In the genomic region with DNA sequence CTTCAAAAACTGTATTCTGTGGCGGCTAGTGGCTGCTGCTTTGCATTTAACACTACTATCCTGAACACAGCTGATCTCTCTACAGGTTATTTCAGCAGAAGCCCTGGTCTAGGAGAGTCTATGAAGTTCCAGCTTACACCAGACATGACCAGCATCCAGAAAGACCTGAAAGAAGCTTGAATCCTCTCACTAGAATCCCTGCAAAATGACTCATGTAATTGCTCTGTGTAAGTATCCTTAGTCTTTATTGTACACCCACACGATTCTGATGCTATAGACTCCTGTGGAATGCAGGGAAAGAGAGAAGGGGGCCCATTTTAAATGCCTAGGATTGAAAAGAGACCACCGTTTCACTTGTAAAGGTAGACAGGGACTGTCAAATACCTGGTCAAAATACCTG, we compare ENCODE assay signal across 24 cellular contexts. TPM values are rescaled to one million over a fixed set of nuclear protein-coding genes. Genes with fewer than 3 reads are reported as not detected.
DNase-seq lines count a peak whose midpoint lies in the region; ATAC-seq and TF ChIP-seq lines count a peak whose summit lies in the region.
"Had no signal": no experiment of that assay in that cellular context is flagged by ENCODE, and none has a peak within 500 bp of the region (broad histone marks: within the 10 kb centered on the region; RNA-seq: fewer than 3 reads in every experiment).

No MANE protein-coding gene starts in this region.

- H2BK5ac ChIP-seq in mesendoderm (ENCODE audit: low read length) = no peak overlapping the region

- TF ChIP-seq CTCF in esophagus muscularis mucosa (IDR thresholded peaks at IDR 0.05) (no peak), osteoblast (IDR thresholded peaks at IDR 0.05; ENCODE audit: extremely low read depth, low read depth, low read length) (no peak), hepatocyte (IDR thresholded peaks at IDR 0.05; ENCODE audit: poor library complexity) (no peak)

- no peak overlapping the region for H4K8ac ChIP-seq in mesendoderm (ENCODE audit: low read depth, low read length)

- peak; percentile 53 for DNase-seq in EL
- DNase-seq in NCI-H69 (lab: John Stamatoyannopoulos, UW) = peak; percentile 55
- DNase-seq in esophagus muscularis mucosa (ENCODE audit: extremely low spot score) = peak; percentile 74
- peak; percentile 81 for DNase-seq in osteoblast (ENCODE audit: insufficient read length, low spot score, missing footprints)
- no peak for DNase-seq in hepatocyte (ENCODE audit: low spot score)
- DNase-seq in SHP77 treated with DMSO at 0.1 percent for 48 hours (lab: John Stamatoyannopoulos, UW) = no peak
- DNase-seq in mesendoderm = no peak
- DNase-seq: activated CD4-positive, alpha-beta T cell treated with anti-CD3 and anti-CD28 coated beads for 36 hours; activated naive CD8-positive, alpha-beta T cell treated with anti-CD3 and anti-CD28 coated beads, Interleukin-2, amount 50 U/mL, for 24 hours; central memory CD4-positive, alpha-beta T cell; esophagus squamous epithelium; heart left ventricle; lower lobe of right lung; NCI-H1105; NCI-H748 treated with DMSO at 0.1 percent for 48 hours; stimulated activated CD4-positive, alpha-beta T cell treated with anti-CD3 and anti-CD28 coated beads, Interleukin-15, amount 100 ng/mL, for 24 hours; stimulated activated naive B cell treated with anti-CD40 and anti-IgM and Interleukin-4, amounts not matched to agents 10 μg/mL and 1 μg/mL and 100 μg/mL, for 72 hours had no signal

- no peak for TF ChIP-seq POLR2A in esophagus muscularis mucosa (IDR thresholded peaks at IDR 0.05; ENCODE audit: low read depth)

- peak overlapping the region; percentile 88 for H3K4me2 ChIP-seq in osteoblast (ENCODE audit: insufficient read depth, low read length)
- no peak overlapping the region for H3K4me2 ChIP-seq in hepatocyte
- no peak overlapping the region for H3K4me2 ChIP-seq in mesendoderm (ENCODE audit: low read length)

- H2AK5ac ChIP-seq in mesendoderm (ENCODE audit: low read length) = no peak overlapping the region

- 90% methylated on average over 3 of the region's 3 CpGs for WGBS in esophagus muscularis mucosa
- WGBS in hepatocyte (ENCODE audit: low lambda C conversion rate, missing lambda C conversion rate) = 61% methylated on average over 3 of the region's 3 CpGs
- no CpG with 5 or more reads among the region's 3 CpGs for WGBS in mesendoderm (ENCODE audit: extremely low coverage, insufficient coverage, low lambda C conversion rate)

- H4K20me1 ChIP-seq in osteoblast (ENCODE audit: insufficient read depth, low read length) = no peaks in the 10 kb centered on the region
- H4K20me1 ChIP-seq in hepatocyte (ENCODE audit: insufficient read depth, poor library complexity, severe bottlenecking) = no peaks in the 10 kb centered on the region

- no peak overlapping the region for H2BK15ac ChIP-seq in mesendoderm (replicated peaks; ENCODE audit: low read depth)

- no peak overlapping the region for H3K56ac ChIP-seq in mesendoderm (ENCODE audit: low read length)

- no peak overlapping the region for H3K18ac ChIP-seq in mesendoderm (ENCODE audit: low read length)

- no peaks in the 10 kb centered on the region for H3K79me1 ChIP-seq in mesendoderm (ENCODE audit: low read length)

- H3K36me3 ChIP-seq in esophagus muscularis mucosa = no peaks in the 10 kb centered on the region
- no peaks in the 10 kb centered on the region for H3K36me3 ChIP-seq in osteoblast (ENCODE audit: insufficient read depth, low read length)
- H3K36me3 ChIP-seq in hepatocyte (replicated peaks; ENCODE audit: insufficient read depth, low read depth) = no peaks in the 10 kb centered on the region
- H3K36me3 ChIP-seq in mesendoderm (ENCODE audit: control insufficient read depth, insufficient read depth, low read length) = no peaks in the 10 kb centered on the region
- H3K36me3 ChIP-seq: esophagus squamous epithelium, HAP-1, heart left ventricle, lower lobe of right lung, tibial nerve had no signal

- H2BK120ac ChIP-seq in mesendoderm (ENCODE audit: low read depth, low read length) = no peak overlapping the region

- TF ChIP-seq EP300 in esophagus muscularis mucosa (IDR thresholded peaks at IDR 0.05) = no peak

- no peak overlapping the region for H3K9ac ChIP-seq in mesendoderm (ENCODE audit: low read length)

- H3K27ac ChIP-seq in esophagus muscularis mucosa (replicated peaks in 1 of 4) = no peak overlapping the region
- H3K27ac ChIP-seq in osteoblast (ENCODE audit: low read depth, low read length) = no peak overlapping the region
- H3K27ac ChIP-seq in hepatocyte = no peak overlapping the region
- H3K27ac ChIP-seq in mesendoderm (ENCODE audit: low read depth, low read length) = no peak overlapping the region
- H3K27ac ChIP-seq: esophagus squamous epithelium, heart left ventricle, lower lobe of right lung, tibial nerve had no signal

- H2AFZ ChIP-seq in osteoblast (ENCODE audit: low read length) (no peak overlapping the region), hepatocyte (no peak overlapping the region)

- H3K79me2 ChIP-seq in osteoblast (ENCODE audit: insufficient read depth, low read length) (no peaks in the 10 kb centered on the region), hepatocyte (no peaks in the 10 kb centered on the region), mesendoderm (ENCODE audit: control insufficient read depth, insufficient read depth, low read length) (no peaks in the 10 kb centered on the region)

- intact Hi-C loops in esophagus muscularis mucosa (cut with DNase I) = loop anchor here (10.0 kb wide), 1 partner anchor 955 kb away; no protein-coding TSS in a partner anchor

- H3K9me2 ChIP-seq in hepatocyte (replicated peaks; ENCODE audit: insufficient read depth) = no peaks in the 10 kb centered on the region

- no peak overlapping the region for H3K23ac ChIP-seq in mesendoderm (ENCODE audit: low read length)

- H3K4me3 ChIP-seq in esophagus muscularis mucosa = no peak overlapping the region
- no peak overlapping the region for H3K4me3 ChIP-seq in osteoblast (ENCODE audit: insufficient read depth, low read length)
- no peak overlapping the region for H3K4me3 ChIP-seq in hepatocyte
- no peak overlapping the region for H3K4me3 ChIP-seq in mesendoderm (ENCODE audit: low read length)
- H3K4me3 ChIP-seq: esophagus squamous epithelium, HAP-1 had no signal

- H3K27me3 ChIP-seq in esophagus muscularis mucosa (peaks cover 0 to 30% (median 15%) of the 10 kb centered on the region in 4 donors), osteoblast (ENCODE audit: insufficient read depth, low read length) (no peaks in the 10 kb centered on the region), hepatocyte (peaks cover 18% of the 10 kb centered on the region), mesendoderm (ENCODE audit: insufficient read depth, low read length, poor library complexity) (no peaks in the 10 kb centered on the region)

- no peak overlapping the region for H4K5ac ChIP-seq in mesendoderm (ENCODE audit: low read length)

- H3K9me3 ChIP-seq in esophagus muscularis mucosa = no peaks in the 10 kb centered on the region
- H3K9me3 ChIP-seq in osteoblast (ENCODE audit: low read depth, low read length) = no peaks in the 10 kb centered on the region
- no peaks in the 10 kb centered on the region for H3K9me3 ChIP-seq in hepatocyte (ENCODE audit: low read depth)
- H3K9me3 ChIP-seq: esophagus squamous epithelium, HAP-1, heart left ventricle, lower lobe of right lung, tibial nerve had no signal

- H3K4me1 ChIP-seq in esophagus muscularis mucosa = peaks cover 0 to 11% (median 7%) of the 10 kb centered on the region in 4 donors
- H3K4me1 ChIP-seq in osteoblast (ENCODE audit: insufficient read depth, low read length) = peaks cover 20% of the 10 kb centered on the region
- peaks cover 4% of the 10 kb centered on the region for H3K4me1 ChIP-seq in hepatocyte (ENCODE audit: insufficient read depth)
- no peaks in the 10 kb centered on the region for H3K4me1 ChIP-seq in mesendoderm (ENCODE audit: control insufficient read depth, low read depth, low read length)
- H3K4me1 ChIP-seq: HAP-1, lower lobe of right lung had no signal

- no peak overlapping the region for H3K4ac ChIP-seq in mesendoderm (ENCODE audit: low read depth, low read length)

- ATAC-seq in GM21723 (IDR thresholded peaks at IDR 0.05; ENCODE audit: unreplicated experiment) = no peak
- ATAC-seq: activated CD4-positive, alpha-beta T cell treated with anti-CD3 and anti-CD28 coated beads for 36 hours; activated naive CD8-positive, alpha-beta T cell treated with anti-CD3 and anti-CD28 coated beads, Interleukin-2, amount 50 U/mL, for 24 hours; activated T-helper 17 cell treated with anti-CD3 and anti-CD28 coated beads, Interleukin-2, amount 50 U/mL, for 72 hours; heart left ventricle; natural killer cell treated with Interleukin-12 subunit alpha and Interleukin-12 subunit beta and Interleukin-15 and Interleukin-18, amount 100 ng/mL, for 72 hours; stimulated activated naive B cell treated with anti-CD40 and anti-IgM and Interleukin-4, amounts not matched to agents 10 μg/mL and 1 μg/mL and 100 μg/mL, for 72 hours had no signal

RNA-seq across cellular contexts. Expression of a gene that starts 0.9 kb away (rescaled TPM):
- total RNA-seq in esophagus muscularis mucosa (1 to 10 TPM in 2 of 4 donors, under 1 TPM in 2; 0.63 to 1.2 (median 0.93) TPM), osteoblast (0.29 and 1.1 TPM in 2 replicates), hepatocyte (0.50 and 0.64 TPM in 2 replicates)
- polyA plus RNA-seq in hepatocyte = 0.29 and 0.54 TPM in 2 replicates
- 0.21 TPM for polyA plus RNA-seq in mesendoderm (2013, experiment 1 of 2)
- 0.41 TPM for polyA plus RNA-seq in mesendoderm (2013, experiment 2 of 2)
- total RNA-seq: activated CD4-positive, alpha-beta T cell treated with anti-CD3 and anti-CD28 coated beads for 36 hours; activated T-helper 17 cell treated with anti-CD3 and anti-CD28 coated beads, Interleukin-2, amount 50 U/mL, for 72 hours; natural killer cell treated with Interleukin-12 subunit alpha and Interleukin-12 subunit beta and Interleukin-15 and Interleukin-18, amount 100 ng/mL, for 72 hours; renal cortical epithelial cell; SK-MEL-5 had no signal

Comparison
In these comparisons a context has a peak if more than half of its experiments do, and no peak if none do; other contexts are left out.
1. DNase-seq: peak in EL (single experiment), NCI-H69 (single experiment), esophagus muscularis mucosa (single experiment) and osteoblast (single experiment); none in hepatocyte (single experiment), SHP77 treated with DMSO at 0.1 percent for 48 hours (single experiment) and mesendoderm (single experiment).